ENCODE assay signal across 12 cellular contexts in the genomic region with DNA sequence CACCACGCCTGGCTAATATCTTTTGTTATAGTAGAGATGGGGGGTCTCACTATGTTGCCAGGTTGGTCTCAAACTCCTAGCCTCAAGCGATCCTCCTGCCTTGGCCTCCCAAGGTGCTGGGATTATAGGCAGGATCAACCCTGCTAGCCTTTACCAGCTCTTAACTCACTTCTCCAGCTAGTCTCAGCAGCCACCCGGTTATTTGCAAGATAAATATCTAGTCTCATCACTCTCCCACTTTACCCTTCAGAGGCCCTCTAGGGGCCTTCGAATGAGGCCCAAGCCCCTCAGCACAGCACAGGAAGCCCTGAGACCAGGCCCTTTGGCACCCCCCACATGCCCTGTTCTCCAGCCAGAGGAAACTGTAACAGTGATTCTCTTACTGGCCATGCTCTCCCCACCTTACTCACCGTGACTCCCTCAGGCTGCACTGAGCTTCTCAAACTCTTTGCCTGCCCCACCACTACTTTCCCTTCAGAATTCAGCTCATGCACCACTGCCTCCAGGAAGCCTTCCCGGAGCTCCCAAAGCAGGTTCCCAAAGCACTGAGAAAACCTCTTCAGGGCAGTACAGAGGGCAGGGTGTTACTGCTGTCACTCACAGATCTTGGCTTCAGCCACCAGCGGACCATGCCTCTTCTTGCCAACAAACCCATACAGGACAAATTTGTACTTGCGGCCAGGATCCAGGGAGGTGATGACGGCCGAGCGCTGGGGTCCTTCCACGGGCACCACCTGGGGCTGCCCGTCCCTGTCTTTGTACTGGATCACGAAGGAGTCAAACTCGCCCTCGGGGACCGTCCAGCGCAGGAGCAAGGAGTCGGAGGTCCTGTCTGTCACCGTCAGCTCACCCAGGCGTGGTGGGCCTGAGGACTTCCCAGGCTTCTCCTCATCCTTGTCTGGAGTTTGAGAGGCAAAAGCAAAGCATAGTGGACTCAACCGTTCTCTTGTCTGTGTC.
"Had no signal": no experiment of that assay in that cellular context is flagged by ENCODE, and none has a peak within 500 bp of the region (broad histone marks: within the 10 kb centered on the region; RNA-seq: fewer than 3 reads in every experiment).

No MANE protein-coding gene starts in this region.

- H3K4me3 Mint-ChIP-seq: brain; stimulated activated naive B cell treated with anti-CD40 and anti-IgM and Interleukin-4, amounts not matched to agents 10 μg/mL and 1 μg/mL and 100 μg/mL, for 72 hours had no signal

- H3K79me2 ChIP-seq: parathyroid adenoma had no signal

- H3K36me3 Mint-ChIP-seq: stimulated activated naive B cell treated with anti-CD40 and anti-IgM and Interleukin-4, amounts not matched to agents 10 μg/mL and 1 μg/mL and 100 μg/mL, for 72 hours had no signal

- H3K27me3 ChIP-seq: upper lobe of right lung had no signal

- H2AFZ ChIP-seq: parathyroid adenoma had no signal

- H3K9me3 Mint-ChIP-seq: activated T-helper 2 cell treated with anti-CD3 and anti-CD28 coated beads, Interferon-gamma antibody, Interleukin-2, Interleukin-4, amounts not matched to agents 10 μg/mL and 5 μg/mL and 100 μg/mL, durations not matched to agents 14 hours and 24 hours and 36 hours; brain; stimulated activated naive B cell treated with anti-CD40 and anti-IgM and Interleukin-4, amounts not matched to agents 10 μg/mL and 1 μg/mL and 100 μg/mL, for 72 hours had no signal

- ATAC-seq: stimulated activated naive B cell treated with anti-CD40 and anti-IgM and Interleukin-4, amounts not matched to agents 10 μg/mL and 1 μg/mL and 100 μg/mL, for 72 hours; upper lobe of right lung had no signal

- H3K27ac ChIP-seq: parathyroid adenoma, upper lobe of right lung had no signal

- H3K4me1 Mint-ChIP-seq: brain had no signal

- H3K27ac Mint-ChIP-seq: activated T-helper 2 cell treated with anti-CD3 and anti-CD28 coated beads, Interferon-gamma antibody, Interleukin-2, Interleukin-4, amounts not matched to agents 10 μg/mL and 5 μg/mL and 100 μg/mL, durations not matched to agents 14 hours and 24 hours and 36 hours; brain; stimulated activated naive B cell treated with anti-CD40 and anti-IgM and Interleukin-4, amounts not matched to agents 10 μg/mL and 1 μg/mL and 100 μg/mL, for 72 hours had no signal

- H3K9me3 ChIP-seq: upper lobe of right lung had no signal

- H3K4me1 ChIP-seq: parathyroid adenoma had no signal

- H3K4me3 ChIP-seq: upper lobe of right lung had no signal

- DNase-seq: activated naive CD4-positive, alpha-beta T cell treated with anti-CD3 and anti-CD28 coated beads, Interleukin-2, amount 50 U/mL, for 16 hours; dermis blood vessel endothelial cell; erythroblast; foreskin fibroblast; head of caudate nucleus; stimulated activated CD4-positive, alpha-beta T cell treated with anti-CD3 and anti-CD28 coated beads, Interleukin-2, amount 100 ng/mL, for 24 hours; stimulated activated naive B cell treated with anti-CD40 and anti-IgM and Interleukin-4, amounts not matched to agents 10 μg/mL and 1 μg/mL and 100 μg/mL, for 72 hours; substantia nigra; upper lobe of right lung had no signal
